Comparison of ENCODE assay signal across 19 cellular contexts in the genomic region with DNA sequence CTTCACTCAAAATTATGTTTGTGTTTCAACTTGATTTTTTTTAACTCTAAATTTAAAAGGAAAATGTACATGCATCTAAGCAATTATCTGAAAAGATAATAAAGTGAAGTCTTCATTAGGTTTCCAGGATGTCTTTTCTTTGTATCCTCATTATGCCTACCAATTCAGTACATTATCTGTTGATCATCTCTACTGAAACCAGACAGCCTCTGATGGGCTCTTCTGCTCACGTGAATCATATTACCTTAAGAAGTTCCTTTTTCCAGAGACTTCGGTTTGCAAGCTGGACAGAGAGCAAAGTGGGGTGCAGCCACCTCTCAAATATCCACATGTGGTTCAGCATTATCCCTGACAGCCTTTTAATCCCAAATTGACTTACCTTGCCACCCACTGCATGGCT.
DNase-seq lines count a peak whose midpoint lies in the region; ATAC-seq and TF ChIP-seq lines count a peak whose summit lies in the region.
"Had no signal": no experiment of that assay in that cellular context is flagged by ENCODE, and none has a peak within 500 bp of the region (broad histone marks: within the 10 kb centered on the region; RNA-seq: fewer than 3 reads in every experiment).

No MANE protein-coding gene starts in this region.

- H3K27me3 ChIP-seq in CD8-positive, alpha-beta memory T cell (ENCODE audit: insufficient read depth, low read length, poor library complexity, severe bottlenecking), result no peaks in the 10 kb centered on the region

- H3K4me1 ChIP-seq in CD8-positive, alpha-beta memory T cell (ENCODE audit: insufficient read depth, low read length), result no peaks in the 10 kb centered on the region

- no peaks in the 10 kb centered on the region for H3K9me3 Mint-ChIP-seq in CD8-positive, alpha-beta memory T cell

- H3K27ac ChIP-seq in CD8-positive, alpha-beta memory T cell (ENCODE audit: low read depth, low read length), result no peak overlapping the region
- H3K27ac ChIP-seq: 22Rv1, GM23248 had no signal

- no peaks in the 10 kb centered on the region for H3K4me1 Mint-ChIP-seq in CD8-positive, alpha-beta memory T cell
- H3K4me1 Mint-ChIP-seq: B cell; CD4-positive, alpha-beta memory T cell had no signal

- no peaks in the 10 kb centered on the region for H3K9me3 ChIP-seq in CD8-positive, alpha-beta memory T cell (ENCODE audit: low read length)
- H3K9me3 ChIP-seq: Caco-2 had no signal

- H3K36me3 ChIP-seq in CD8-positive, alpha-beta memory T cell (ENCODE audit: insufficient read depth, low read length), result no peaks in the 10 kb centered on the region

- peak; percentile 39 for DNase-seq in NCI-H82 (lab: John Stamatoyannopoulos, UW)
- no peak for DNase-seq in NCI-H82 treated with DMSO at 0.1 percent for 48 hours (lab: John Stamatoyannopoulos, UW; ENCODE audit: unreplicated experiment)
- peak; percentile 8 for DNase-seq in NOMO-1 treated with dmso at 0.1 percent for 144 hours (lab: John Stamatoyannopoulos, UW; ENCODE audit: unreplicated experiment)
- DNase-seq in CD8-positive, alpha-beta memory T cell, result no peak
- DNase-seq in HK-2 (ENCODE audit: unreplicated experiment), result no peak
- DNase-seq: C1 segment of cervical spinal cord; Caco-2; CD4-positive, alpha-beta memory T cell; DMS153; DMS79; EL; GDM1; GM23248; H7; HCEC 1CT had no signal

- no peak overlapping the region for H3K4me3 Mint-ChIP-seq in CD8-positive, alpha-beta memory T cell
- H3K4me3 Mint-ChIP-seq: B cell; CD4-positive, alpha-beta memory T cell had no signal

- ATAC-seq in SK-N-SH treated with all-trans-retinoic acid at 6 μM for 48 hours (no peak), GM19397 (IDR thresholded peaks at IDR 0.05; ENCODE audit: unreplicated experiment) (no peak)

- H3K27me3 Mint-ChIP-seq in CD8-positive, alpha-beta memory T cell, result peaks cover 0 to 8% of the 10 kb centered on the region in 2 donors
- H3K27me3 Mint-ChIP-seq: CD4-positive, alpha-beta memory T cell had no signal

- no peak overlapping the region for H3K27ac Mint-ChIP-seq in CD8-positive, alpha-beta memory T cell
- H3K27ac Mint-ChIP-seq: B cell; CD4-positive, alpha-beta memory T cell had no signal

- CTCF ChIA-PET in CD8-positive, alpha-beta memory T cell (lab: Charles Lee), result no interaction called here

- POLR2A ChIA-PET in CD8-positive, alpha-beta memory T cell (lab: Charles Lee), result no interaction called here

- H3K36me3 Mint-ChIP-seq in CD8-positive, alpha-beta memory T cell, result no peaks in the 10 kb centered on the region
- H3K36me3 Mint-ChIP-seq: CD4-positive, alpha-beta memory T cell had no signal

- H3K4me3 ChIP-seq in CD8-positive, alpha-beta memory T cell (ENCODE audit: low read length), result no peak overlapping the region
- H3K4me3 ChIP-seq: GM23248 had no signal

TF ChIP-seq in SK-N-SH treated with all-trans-retinoic acid at 6 μM for 48 hours, 23 proteins besides CTCF, POLR2A, EP300 and RAD21:
- TF ChIP-seq TCF4 (CRISPR knock-in tag; IDR thresholded peaks at IDR 0.05; ENCODE audit: borderline replicate concordance), result peak; percentile 28; the same call in 1 of the 2 replicates
- TF ChIP-seq ZFP30 (CRISPR knock-in tag; IDR thresholded peaks at IDR 0.05), result no peak
- TF ChIP-seq GLIS3 (CRISPR knock-in tag; IDR thresholded peaks at IDR 0.05), result no peak
- TF ChIP-seq, protein P1, sequence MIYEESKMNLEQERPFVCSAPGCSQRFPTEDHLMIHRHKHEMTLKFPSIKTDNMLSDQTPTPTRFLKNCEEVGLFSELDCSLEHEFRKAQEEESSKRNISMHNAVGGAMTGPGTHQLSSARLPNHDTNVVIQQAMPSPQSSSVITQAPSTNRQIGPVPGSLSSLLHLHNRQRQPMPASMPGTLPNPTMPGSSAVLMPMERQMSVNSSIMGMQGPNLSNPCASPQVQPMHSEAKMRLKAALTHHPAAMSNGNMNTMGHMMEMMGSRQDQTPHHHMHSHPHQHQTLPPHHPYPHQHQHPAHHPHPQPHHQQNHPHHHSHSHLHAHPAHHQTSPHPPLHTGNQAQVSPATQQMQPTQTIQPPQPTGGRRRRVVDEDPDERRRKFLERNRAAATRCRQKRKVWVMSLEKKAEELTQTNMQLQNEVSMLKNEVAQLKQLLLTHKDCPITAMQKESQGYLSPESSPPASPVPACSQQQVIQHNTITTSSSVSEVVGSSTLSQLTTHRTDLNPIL (CRISPR knock-in tag; IDR thresholded peaks at IDR 0.05; ENCODE audit: low read depth), result no peak
TF ChIP-seq in SK-N-SH treated with all-trans-retinoic acid at 6 μM for 48 hours: peak in this region for 1.

Comparison
In these comparisons a context has a peak if more than half of its experiments do, and no peak if none do; other contexts are left out.
1. DNase-seq: peak in NCI-H82 (single experiment) and NOMO-1 treated with dmso at 0.1 percent for 144 hours (single experiment); none in NCI-H82 treated with DMSO at 0.1 percent for 48 hours (single experiment), CD8-positive, alpha-beta memory T cell (0 of 5) and HK-2 (single experiment).